ENCODE assay signal across 1 cellular context in the genomic region with DNA sequence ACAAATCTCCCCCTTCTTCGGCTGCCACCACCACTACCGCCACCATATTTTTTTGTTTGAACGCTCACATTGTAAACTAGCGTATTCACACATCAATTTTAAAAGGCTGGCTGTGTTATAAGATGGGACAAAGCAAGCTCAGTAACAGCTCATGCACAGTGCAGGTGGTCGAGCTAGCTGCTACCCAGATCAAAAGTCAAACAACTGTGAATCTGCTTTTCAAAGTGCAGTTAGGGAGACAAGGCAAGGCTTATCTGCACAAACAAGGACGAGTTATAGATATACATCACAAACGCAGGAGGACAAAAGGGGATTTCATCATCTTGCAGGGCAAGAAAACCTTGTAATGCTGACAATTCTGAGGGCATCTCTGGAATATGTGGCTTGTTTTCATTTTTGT.
TF ChIP-seq lines count a peak whose summit lies in the region.

No MANE protein-coding gene starts in this region.

TF ChIP-seq in HepG2, 621 proteins besides CTCF, POLR2A, EP300 and RAD21 (continued from another document and continues in another):
- TF ChIP-seq, protein P1, sequence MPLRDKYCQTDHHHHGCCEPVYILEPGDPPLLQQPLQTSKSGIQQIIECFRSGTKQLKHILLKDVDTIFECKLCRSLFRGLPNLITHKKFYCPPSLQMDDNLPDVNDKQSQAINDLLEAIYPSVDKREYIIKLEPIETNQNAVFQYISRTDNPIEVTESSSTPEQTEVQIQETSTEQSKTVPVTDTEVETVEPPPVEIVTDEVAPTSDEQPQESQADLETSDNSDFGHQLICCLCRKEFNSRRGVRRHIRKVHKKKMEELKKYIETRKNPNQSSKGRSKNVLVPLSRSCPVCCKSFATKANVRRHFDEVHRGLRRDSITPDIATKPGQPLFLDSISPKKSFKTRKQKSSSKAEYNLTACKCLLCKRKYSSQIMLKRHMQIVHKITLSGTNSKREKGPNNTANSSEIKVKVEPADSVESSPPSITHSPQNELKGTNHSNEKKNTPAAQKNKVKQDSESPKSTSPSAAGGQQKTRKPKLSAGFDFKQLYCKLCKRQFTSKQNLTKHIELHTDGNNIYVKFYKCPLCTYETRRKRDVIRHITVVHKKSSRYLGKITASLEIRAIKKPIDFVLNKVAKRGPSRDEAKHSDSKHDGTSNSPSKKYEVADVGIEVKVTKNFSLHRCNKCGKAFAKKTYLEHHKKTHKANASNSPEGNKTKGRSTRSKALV (CRISPR knock-in tag; IDR thresholded peaks at IDR 0.05), result no peak
- TF ChIP-seq, protein P2, sequence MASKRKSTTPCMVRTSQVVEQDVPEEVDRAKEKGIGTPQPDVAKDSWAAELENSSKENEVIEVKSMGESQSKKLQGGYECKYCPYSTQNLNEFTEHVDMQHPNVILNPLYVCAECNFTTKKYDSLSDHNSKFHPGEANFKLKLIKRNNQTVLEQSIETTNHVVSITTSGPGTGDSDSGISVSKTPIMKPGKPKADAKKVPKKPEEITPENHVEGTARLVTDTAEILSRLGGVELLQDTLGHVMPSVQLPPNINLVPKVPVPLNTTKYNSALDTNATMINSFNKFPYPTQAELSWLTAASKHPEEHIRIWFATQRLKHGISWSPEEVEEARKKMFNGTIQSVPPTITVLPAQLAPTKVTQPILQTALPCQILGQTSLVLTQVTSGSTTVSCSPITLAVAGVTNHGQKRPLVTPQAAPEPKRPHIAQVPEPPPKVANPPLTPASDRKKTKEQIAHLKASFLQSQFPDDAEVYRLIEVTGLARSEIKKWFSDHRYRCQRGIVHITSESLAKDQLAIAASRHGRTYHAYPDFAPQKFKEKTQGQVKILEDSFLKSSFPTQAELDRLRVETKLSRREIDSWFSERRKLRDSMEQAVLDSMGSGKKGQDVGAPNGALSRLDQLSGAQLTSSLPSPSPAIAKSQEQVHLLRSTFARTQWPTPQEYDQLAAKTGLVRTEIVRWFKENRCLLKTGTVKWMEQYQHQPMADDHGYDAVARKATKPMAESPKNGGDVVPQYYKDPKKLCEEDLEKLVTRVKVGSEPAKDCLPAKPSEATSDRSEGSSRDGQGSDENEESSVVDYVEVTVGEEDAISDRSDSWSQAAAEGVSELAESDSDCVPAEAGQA (IDR thresholded peaks at IDR 0.05; ENCODE audit: low read depth), result no peak
- TF ChIP-seq, protein P2 (CRISPR knock-in tag; IDR thresholded peaks at IDR 0.05; ENCODE audit: borderline replicate concordance), result no peak
- TF ChIP-seq ZFP62 (CRISPR knock-in tag; IDR thresholded peaks at IDR 0.05) (no peak), ZNF274 (CRISPR knock-in tag; IDR thresholded peaks at IDR 0.05) (no peak), ZNF10 (CRISPR knock-in tag; IDR thresholded peaks at IDR 0.05; ENCODE audit: borderline replicate concordance, low read depth) (no peak), GTF3A (CRISPR knock-in tag; conservative IDR thresholded peaks at IDR 0.05) (no peak), TP53 (CRISPR knock-in tag; conservative IDR thresholded peaks at IDR 0.05) (no peak), SRY (CRISPR knock-in tag; IDR thresholded peaks at IDR 0.05) (no peak; the same call in 1 of the 2 replicates), GTF2F1 (IDR thresholded peaks at IDR 0.05; ENCODE audit: low read length) (no peak), TCF7L2 (IDR thresholded peaks at IDR 0.05; ENCODE audit: low read depth, low read length) (no peak), PCBP2 (optimal IDR thresholded peaks at IDR 0.05; ENCODE audit: low read depth, low read length, poor library complexity, severe bottlenecking) (no peak), ZNF552 (CRISPR knock-in tag; IDR thresholded peaks at IDR 0.05; ENCODE audit: borderline replicate concordance) (no peak), ZNF235 (CRISPR knock-in tag; IDR thresholded peaks at IDR 0.05; ENCODE audit: borderline replicate concordance) (no peak), GFI1 (CRISPR knock-in tag; IDR thresholded peaks at IDR 0.05; ENCODE audit: borderline replicate concordance) (peak; percentile 39; the same call in 1 of the 2 replicates)
- TF ChIP-seq, protein P3, sequence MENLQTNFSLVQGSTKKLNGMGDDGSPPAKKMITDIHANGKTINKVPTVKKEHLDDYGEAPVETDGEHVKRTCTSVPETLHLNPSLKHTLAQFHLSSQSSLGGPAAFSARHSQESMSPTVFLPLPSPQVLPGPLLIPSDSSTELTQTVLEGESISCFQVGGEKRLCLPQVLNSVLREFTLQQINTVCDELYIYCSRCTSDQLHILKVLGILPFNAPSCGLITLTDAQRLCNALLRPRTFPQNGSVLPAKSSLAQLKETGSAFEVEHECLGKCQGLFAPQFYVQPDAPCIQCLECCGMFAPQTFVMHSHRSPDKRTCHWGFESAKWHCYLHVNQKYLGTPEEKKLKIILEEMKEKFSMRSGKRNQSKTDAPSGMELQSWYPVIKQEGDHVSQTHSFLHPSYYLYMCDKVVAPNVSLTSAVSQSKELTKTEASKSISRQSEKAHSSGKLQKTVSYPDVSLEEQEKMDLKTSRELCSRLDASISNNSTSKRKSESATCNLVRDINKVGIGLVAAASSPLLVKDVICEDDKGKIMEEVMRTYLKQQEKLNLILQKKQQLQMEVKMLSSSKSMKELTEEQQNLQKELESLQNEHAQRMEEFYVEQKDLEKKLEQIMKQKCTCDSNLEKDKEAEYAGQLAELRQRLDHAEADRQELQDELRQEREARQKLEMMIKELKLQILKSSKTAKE (CRISPR knock-in tag; IDR thresholded peaks at IDR 0.05; ENCODE audit: borderline replicate concordance), result peak; percentile 39; the same call in 1 of the 2 replicates
- TF ChIP-seq, protein P4, sequence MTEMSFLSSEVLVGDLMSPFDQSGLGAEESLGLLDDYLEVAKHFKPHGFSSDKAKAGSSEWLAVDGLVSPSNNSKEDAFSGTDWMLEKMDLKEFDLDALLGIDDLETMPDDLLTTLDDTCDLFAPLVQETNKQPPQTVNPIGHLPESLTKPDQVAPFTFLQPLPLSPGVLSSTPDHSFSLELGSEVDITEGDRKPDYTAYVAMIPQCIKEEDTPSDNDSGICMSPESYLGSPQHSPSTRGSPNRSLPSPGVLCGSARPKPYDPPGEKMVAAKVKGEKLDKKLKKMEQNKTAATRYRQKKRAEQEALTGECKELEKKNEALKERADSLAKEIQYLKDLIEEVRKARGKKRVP (CRISPR knock-in tag; IDR thresholded peaks at IDR 0.05), result peak in 1 of 2 experiments; percentile 94; a peak in 2 of 4 replicates
- TF ChIP-seq, protein P5, sequence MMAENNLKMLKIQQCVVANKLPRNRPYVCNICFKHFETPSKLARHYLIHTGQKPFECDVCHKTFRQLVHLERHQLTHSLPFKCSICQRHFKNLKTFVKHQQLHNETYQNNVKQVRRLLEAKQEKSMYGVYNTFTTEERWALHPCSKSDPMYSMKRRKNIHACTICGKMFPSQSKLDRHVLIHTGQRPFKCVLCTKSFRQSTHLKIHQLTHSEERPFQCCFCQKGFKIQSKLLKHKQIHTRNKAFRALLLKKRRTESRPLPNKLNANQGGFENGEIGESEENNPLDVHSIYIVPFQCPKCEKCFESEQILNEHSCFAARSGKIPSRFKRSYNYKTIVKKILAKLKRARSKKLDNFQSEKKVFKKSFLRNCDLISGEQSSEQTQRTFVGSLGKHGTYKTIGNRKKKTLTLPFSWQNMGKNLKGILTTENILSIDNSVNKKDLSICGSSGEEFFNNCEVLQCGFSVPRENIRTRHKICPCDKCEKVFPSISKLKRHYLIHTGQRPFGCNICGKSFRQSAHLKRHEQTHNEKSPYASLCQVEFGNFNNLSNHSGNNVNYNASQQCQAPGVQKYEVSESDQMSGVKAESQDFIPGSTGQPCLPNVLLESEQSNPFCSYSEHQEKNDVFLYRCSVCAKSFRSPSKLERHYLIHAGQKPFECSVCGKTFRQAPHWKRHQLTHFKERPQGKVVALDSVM (CRISPR knock-in tag; IDR thresholded peaks at IDR 0.05), result no peak
- TF ChIP-seq, protein P6, sequence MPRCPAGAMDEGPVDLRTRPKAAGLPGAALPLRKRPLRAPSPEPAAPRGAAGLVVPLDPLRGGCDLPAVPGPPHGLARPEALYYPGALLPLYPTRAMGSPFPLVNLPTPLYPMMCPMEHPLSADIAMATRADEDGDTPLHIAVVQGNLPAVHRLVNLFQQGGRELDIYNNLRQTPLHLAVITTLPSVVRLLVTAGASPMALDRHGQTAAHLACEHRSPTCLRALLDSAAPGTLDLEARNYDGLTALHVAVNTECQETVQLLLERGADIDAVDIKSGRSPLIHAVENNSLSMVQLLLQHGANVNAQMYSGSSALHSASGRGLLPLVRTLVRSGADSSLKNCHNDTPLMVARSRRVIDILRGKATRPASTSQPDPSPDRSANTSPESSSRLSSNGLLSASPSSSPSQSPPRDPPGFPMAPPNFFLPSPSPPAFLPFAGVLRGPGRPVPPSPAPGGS (CRISPR knock-in tag; IDR thresholded peaks at IDR 0.05), result no peak
- TF ChIP-seq, protein P7, sequence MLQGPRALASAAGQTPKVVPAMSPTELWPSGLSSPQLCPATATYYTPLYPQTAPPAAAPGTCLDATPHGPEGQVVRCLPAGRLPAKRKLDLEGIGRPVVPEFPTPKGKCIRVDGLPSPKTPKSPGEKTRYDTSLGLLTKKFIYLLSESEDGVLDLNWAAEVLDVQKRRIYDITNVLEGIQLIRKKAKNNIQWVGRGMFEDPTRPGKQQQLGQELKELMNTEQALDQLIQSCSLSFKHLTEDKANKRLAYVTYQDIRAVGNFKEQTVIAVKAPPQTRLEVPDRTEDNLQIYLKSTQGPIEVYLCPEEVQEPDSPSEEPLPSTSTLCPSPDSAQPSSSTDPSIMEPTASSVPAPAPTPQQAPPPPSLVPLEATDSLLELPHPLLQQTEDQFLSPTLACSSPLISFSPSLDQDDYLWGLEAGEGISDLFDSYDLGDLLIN (CRISPR knock-in tag; IDR thresholded peaks at IDR 0.05; ENCODE audit: borderline replicate concordance), result no peak
- TF ChIP-seq, protein P8, sequence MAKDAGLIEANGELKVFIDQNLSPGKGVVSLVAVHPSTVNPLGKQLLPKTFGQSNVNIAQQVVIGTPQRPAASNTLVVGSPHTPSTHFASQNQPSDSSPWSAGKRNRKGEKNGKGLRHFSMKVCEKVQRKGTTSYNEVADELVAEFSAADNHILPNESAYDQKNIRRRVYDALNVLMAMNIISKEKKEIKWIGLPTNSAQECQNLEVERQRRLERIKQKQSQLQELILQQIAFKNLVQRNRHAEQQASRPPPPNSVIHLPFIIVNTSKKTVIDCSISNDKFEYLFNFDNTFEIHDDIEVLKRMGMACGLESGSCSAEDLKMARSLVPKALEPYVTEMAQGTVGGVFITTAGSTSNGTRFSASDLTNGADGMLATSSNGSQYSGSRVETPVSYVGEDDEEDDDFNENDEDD (CRISPR knock-in tag; IDR thresholded peaks at IDR 0.05; ENCODE audit: borderline replicate concordance), result peak; percentile 30; the same call in 1 of the 2 replicates
- TF ChIP-seq, protein P9, sequence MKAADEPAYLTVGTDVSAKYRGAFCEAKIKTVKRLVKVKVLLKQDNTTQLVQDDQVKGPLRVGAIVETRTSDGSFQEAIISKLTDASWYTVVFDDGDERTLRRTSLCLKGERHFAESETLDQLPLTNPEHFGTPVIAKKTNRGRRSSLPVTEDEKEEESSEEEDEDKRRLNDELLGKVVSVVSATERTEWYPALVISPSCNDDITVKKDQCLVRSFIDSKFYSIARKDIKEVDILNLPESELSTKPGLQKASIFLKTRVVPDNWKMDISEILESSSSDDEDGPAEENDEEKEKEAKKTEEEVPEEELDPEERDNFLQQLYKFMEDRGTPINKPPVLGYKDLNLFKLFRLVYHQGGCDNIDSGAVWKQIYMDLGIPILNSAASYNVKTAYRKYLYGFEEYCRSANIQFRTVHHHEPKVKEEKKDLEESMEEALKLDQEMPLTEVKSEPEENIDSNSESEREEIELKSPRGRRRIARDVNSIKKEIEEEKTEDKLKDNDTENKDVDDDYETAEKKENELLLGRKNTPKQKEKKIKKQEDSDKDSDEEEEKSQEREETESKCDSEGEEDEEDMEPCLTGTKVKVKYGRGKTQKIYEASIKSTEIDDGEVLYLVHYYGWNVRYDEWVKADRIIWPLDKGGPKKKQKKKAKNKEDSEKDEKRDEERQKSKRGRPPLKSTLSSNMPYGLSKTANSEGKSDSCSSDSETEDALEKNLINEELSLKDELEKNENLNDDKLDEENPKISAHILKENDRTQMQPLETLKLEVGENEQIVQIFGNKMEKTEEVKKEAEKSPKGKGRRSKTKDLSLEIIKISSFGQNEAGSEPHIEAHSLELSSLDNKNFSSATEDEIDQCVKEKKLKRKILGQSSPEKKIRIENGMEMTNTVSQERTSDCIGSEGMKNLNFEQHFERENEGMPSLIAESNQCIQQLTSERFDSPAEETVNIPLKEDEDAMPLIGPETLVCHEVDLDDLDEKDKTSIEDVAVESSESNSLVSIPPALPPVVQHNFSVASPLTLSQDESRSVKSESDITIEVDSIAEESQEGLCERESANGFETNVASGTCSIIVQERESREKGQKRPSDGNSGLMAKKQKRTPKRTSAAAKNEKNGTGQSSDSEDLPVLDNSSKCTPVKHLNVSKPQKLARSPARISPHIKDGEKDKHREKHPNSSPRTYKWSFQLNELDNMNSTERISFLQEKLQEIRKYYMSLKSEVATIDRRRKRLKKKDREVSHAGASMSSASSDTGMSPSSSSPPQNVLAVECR (CRISPR knock-in tag; IDR thresholded peaks at IDR 0.05; ENCODE audit: borderline replicate concordance), result no peak
- TF ChIP-seq, protein P10, sequence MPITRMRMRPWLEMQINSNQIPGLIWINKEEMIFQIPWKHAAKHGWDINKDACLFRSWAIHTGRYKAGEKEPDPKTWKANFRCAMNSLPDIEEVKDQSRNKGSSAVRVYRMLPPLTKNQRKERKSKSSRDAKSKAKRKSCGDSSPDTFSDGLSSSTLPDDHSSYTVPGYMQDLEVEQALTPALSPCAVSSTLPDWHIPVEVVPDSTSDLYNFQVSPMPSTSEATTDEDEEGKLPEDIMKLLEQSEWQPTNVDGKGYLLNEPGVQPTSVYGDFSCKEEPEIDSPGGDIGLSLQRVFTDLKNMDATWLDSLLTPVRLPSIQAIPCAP (CRISPR knock-in tag; IDR thresholded peaks at IDR 0.05; ENCODE audit: low read depth), result no peak
